ENCODE assay signal across 1 cellular context in the genomic region with DNA sequence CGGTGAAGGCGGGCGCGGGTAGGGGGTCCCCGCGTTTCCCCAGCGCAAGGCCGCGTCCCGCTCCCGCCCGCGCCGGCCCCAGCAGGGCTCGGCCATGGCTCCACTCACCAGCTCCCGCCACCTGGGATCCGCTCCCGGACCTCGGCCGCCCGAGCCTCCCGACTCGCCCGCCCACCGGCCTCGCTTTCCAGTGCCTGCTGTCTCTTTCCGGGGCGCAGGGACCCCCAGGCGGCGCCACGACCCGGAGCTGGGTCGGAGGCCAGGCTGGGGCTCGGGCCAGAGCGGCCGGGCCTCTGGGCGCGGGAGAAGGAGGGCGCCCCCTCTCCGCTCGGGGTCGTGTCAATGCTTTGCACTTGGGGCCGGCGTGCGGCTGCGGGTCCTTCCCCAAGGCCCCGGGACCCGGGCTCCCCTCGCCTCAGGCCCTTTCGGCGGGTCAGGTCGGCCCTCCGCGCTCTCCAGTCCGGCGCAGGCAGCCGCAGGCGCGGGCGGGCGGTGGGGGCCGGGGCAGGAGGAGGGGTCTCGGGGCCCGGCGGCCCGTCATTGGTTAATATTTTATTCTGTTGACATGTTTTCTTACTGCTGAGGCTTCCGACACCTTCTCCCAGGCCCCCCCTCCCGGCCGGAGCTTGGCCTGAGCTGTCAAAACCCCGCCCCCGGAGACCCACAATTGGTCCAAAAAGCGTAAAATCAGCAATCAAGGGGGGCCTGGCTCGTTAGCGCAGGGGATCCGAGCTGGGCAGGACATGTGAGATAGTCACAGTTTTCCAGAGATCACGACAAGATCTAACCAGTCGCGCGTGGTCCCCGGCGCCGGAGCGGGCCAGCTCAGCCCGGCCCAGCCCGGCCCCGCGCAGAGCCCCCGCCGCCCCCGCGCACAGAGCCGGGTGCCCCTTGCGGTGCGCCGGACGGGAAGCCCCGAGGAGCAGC.
TF ChIP-seq lines count a peak whose summit lies in the region.

A gene (plus strand): TSS at position 713 of the 927 bp plus-strand sequence. CDS start 334 bp downstream, outside the sequence.

TF ChIP-seq in HepG2, 621 proteins besides CTCF, POLR2A, EP300 and RAD21 (continued from another document and continues in another):
- TF ChIP-seq, protein P1, sequence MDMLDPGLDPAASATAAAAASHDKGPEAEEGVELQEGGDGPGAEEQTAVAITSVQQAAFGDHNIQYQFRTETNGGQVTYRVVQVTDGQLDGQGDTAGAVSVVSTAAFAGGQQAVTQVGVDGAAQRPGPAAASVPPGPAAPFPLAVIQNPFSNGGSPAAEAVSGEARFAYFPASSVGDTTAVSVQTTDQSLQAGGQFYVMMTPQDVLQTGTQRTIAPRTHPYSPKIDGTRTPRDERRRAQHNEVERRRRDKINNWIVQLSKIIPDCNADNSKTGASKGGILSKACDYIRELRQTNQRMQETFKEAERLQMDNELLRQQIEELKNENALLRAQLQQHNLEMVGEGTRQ (IDR thresholded peaks at IDR 0.05; ENCODE audit: low read depth, low read length): no peak
- TF ChIP-seq, protein P1 (CRISPR knock-in tag; IDR thresholded peaks at IDR 0.05; ENCODE audit: borderline replicate concordance): no peak
- TF ChIP-seq PRMT3 (CRISPR knock-in tag; IDR thresholded peaks at IDR 0.05; ENCODE audit: borderline replicate concordance, low read depth) (no peak), ATF7 (IDR thresholded peaks at IDR 0.05) (no peak), ATF7 (CRISPR knock-in tag; IDR thresholded peaks at IDR 0.05) (no peak), CHD2 (IDR thresholded peaks at IDR 0.05; ENCODE audit: low read depth, low read length) (no peak), MAFG (CRISPR knock-in tag; IDR thresholded peaks at IDR 0.05) (no peak), PHF8 (CRISPR knock-in tag; IDR thresholded peaks at IDR 0.05) (peak; percentile 94), ZNF772 (CRISPR knock-in tag; IDR thresholded peaks at IDR 0.05) (peak; percentile 51; the same call in 1 of the 2 replicates), NFKBIZ (CRISPR knock-in tag; IDR thresholded peaks at IDR 0.05) (no peak), ZNF777 (CRISPR knock-in tag; IDR thresholded peaks at IDR 0.05) (peak; percentile 69), POGZ (CRISPR knock-in tag; IDR thresholded peaks at IDR 0.05) (peak; percentile 48; the same call in 1 of the 2 replicates), NCOA5 (CRISPR knock-in tag; IDR thresholded peaks at IDR 0.05) (no peak), ZNF331 (CRISPR knock-in tag; IDR thresholded peaks at IDR 0.05) (peak; percentile 34; the same call in 1 of the 2 replicates), PAF1 (CRISPR knock-in tag; IDR thresholded peaks at IDR 0.05) (no peak), SCMH1 (CRISPR knock-in tag; IDR thresholded peaks at IDR 0.05; ENCODE audit: borderline replicate concordance) (no peak), ELF4 (CRISPR knock-in tag; IDR thresholded peaks at IDR 0.05; ENCODE audit: borderline replicate concordance) (no peak), PLRG1 (conservative IDR thresholded peaks at IDR 0.05) (no peak), ZFP37 (CRISPR knock-in tag; IDR thresholded peaks at IDR 0.05; ENCODE audit: borderline replicate concordance) (no peak), MLLT10 (CRISPR knock-in tag; IDR thresholded peaks at IDR 0.05) (no peak), NFATC3 (CRISPR knock-in tag; IDR thresholded peaks at IDR 0.05) (no peak), SPEN (CRISPR knock-in tag; IDR thresholded peaks at IDR 0.05; ENCODE audit: low read depth) (peak; percentile 67), FOXC1 (CRISPR knock-in tag; IDR thresholded peaks at IDR 0.05; ENCODE audit: borderline replicate concordance) (peak; percentile 32; the same call in 1 of the 2 replicates), ZNF629 (CRISPR knock-in tag; conservative IDR thresholded peaks at IDR 0.05) (no peak), ZNF501 (CRISPR knock-in tag; IDR thresholded peaks at IDR 0.05) (peak; percentile 76; the same call in 1 of the 2 replicates), CBX2 (IDR thresholded peaks at IDR 0.05; ENCODE audit: low read depth, low read length) (no peak), CBX2 (CRISPR knock-in tag; IDR thresholded peaks at IDR 0.05; ENCODE audit: low read depth) (peak; percentile 47; the same call in 1 of the 2 replicates), ZBTB7B (CRISPR knock-in tag; IDR thresholded peaks at IDR 0.05) (peak; percentile 88)
- TF ChIP-seq, protein P2, sequence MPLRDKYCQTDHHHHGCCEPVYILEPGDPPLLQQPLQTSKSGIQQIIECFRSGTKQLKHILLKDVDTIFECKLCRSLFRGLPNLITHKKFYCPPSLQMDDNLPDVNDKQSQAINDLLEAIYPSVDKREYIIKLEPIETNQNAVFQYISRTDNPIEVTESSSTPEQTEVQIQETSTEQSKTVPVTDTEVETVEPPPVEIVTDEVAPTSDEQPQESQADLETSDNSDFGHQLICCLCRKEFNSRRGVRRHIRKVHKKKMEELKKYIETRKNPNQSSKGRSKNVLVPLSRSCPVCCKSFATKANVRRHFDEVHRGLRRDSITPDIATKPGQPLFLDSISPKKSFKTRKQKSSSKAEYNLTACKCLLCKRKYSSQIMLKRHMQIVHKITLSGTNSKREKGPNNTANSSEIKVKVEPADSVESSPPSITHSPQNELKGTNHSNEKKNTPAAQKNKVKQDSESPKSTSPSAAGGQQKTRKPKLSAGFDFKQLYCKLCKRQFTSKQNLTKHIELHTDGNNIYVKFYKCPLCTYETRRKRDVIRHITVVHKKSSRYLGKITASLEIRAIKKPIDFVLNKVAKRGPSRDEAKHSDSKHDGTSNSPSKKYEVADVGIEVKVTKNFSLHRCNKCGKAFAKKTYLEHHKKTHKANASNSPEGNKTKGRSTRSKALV (CRISPR knock-in tag; IDR thresholded peaks at IDR 0.05): peak; percentile 88
- TF ChIP-seq, protein P3, sequence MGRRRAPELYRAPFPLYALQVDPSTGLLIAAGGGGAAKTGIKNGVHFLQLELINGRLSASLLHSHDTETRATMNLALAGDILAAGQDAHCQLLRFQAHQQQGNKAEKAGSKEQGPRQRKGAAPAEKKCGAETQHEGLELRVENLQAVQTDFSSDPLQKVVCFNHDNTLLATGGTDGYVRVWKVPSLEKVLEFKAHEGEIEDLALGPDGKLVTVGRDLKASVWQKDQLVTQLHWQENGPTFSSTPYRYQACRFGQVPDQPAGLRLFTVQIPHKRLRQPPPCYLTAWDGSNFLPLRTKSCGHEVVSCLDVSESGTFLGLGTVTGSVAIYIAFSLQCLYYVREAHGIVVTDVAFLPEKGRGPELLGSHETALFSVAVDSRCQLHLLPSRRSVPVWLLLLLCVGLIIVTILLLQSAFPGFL (CRISPR knock-in tag; IDR thresholded peaks at IDR 0.05): no peak
- TF ChIP-seq, protein P4, sequence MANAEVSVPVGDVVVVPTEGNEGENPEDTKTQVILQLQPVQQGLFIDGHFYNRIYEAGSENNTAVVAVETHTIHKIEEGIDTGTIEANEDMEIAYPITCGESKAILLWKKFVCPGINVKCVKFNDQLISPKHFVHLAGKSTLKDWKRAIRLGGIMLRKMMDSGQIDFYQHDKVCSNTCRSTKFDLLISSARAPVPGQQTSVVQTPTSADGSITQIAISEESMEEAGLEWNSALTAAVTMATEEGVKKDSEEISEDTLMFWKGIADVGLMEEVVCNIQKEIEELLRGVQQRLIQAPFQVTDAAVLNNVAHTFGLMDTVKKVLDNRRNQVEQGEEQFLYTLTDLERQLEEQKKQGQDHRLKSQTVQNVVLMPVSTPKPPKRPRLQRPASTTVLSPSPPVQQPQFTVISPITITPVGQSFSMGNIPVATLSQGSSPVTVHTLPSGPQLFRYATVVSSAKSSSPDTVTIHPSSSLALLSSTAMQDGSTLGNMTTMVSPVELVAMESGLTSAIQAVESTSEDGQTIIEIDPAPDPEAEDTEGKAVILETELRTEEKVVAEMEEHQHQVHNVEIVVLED (CRISPR knock-in tag; IDR thresholded peaks at IDR 0.05; ENCODE audit: borderline replicate concordance): 0 out of 2 replicates have a peak, but pooled peaks have one; percentile 15
- TF ChIP-seq, protein P5, sequence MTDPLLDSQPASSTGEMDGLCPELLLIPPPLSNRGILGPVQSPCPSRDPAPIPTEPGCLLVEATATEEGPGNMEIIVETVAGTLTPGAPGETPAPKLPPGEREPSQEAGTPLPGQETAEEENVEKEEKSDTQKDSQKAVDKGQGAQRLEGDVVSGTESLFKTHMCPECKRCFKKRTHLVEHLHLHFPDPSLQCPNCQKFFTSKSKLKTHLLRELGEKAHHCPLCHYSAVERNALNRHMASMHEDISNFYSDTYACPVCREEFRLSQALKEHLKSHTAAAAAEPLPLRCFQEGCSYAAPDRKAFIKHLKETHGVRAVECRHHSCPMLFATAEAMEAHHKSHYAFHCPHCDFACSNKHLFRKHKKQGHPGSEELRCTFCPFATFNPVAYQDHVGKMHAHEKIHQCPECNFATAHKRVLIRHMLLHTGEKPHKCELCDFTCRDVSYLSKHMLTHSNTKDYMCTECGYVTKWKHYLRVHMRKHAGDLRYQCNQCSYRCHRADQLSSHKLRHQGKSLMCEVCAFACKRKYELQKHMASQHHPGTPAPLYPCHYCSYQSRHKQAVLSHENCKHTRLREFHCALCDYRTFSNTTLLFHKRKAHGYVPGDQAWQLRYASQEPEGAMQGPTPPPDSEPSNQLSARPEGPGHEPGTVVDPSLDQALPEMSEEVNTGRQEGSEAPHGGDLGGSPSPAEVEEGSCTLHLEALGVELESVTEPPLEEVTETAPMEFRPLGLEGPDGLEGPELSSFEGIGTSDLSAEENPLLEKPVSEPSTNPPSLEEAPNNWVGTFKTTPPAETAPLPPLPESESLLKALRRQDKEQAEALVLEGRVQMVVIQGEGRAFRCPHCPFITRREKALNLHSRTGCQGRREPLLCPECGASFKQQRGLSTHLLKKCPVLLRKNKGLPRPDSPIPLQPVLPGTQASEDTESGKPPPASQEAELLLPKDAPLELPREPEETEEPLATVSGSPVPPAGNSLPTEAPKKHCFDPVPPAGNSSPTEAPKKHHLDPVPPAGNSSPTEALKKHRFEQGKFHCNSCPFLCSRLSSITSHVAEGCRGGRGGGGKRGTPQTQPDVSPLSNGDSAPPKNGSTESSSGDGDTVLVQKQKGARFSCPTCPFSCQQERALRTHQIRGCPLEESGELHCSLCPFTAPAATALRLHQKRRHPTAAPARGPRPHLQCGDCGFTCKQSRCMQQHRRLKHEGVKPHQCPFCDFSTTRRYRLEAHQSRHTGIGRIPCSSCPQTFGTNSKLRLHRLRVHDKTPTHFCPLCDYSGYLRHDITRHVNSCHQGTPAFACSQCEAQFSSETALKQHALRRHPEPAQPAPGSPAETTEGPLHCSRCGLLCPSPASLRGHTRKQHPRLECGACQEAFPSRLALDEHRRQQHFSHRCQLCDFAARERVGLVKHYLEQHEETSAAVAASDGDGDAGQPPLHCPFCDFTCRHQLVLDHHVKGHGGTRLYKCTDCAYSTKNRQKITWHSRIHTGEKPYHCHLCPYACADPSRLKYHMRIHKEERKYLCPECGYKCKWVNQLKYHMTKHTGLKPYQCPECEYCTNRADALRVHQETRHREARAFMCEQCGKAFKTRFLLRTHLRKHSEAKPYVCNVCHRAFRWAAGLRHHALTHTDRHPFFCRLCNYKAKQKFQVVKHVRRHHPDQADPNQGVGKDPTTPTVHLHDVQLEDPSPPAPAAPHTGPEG (CRISPR knock-in tag; IDR thresholded peaks at IDR 0.05): peak; percentile 93
- TF ChIP-seq, protein P6, sequence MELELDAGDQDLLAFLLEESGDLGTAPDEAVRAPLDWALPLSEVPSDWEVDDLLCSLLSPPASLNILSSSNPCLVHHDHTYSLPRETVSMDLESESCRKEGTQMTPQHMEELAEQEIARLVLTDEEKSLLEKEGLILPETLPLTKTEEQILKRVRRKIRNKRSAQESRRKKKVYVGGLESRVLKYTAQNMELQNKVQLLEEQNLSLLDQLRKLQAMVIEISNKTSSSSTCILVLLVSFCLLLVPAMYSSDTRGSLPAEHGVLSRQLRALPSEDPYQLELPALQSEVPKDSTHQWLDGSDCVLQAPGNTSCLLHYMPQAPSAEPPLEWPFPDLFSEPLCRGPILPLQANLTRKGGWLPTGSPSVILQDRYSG (CRISPR knock-in tag; IDR thresholded peaks at IDR 0.05): 0 out of 2 replicates have a peak, but pooled peaks have one; percentile 22
- TF ChIP-seq, protein P7, sequence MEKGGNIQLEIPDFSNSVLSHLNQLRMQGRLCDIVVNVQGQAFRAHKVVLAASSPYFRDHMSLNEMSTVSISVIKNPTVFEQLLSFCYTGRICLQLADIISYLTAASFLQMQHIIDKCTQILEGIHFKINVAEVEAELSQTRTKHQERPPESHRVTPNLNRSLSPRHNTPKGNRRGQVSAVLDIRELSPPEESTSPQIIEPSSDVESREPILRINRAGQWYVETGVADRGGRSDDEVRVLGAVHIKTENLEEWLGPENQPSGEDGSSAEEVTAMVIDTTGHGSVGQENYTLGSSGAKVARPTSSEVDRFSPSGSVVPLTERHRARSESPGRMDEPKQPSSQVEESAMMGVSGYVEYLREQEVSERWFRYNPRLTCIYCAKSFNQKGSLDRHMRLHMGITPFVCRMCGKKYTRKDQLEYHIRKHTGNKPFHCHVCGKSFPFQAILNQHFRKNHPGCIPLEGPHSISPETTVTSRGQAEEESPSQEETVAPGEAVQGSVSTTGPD (CRISPR knock-in tag; IDR thresholded peaks at IDR 0.05): no peak
- TF ChIP-seq, protein P8, sequence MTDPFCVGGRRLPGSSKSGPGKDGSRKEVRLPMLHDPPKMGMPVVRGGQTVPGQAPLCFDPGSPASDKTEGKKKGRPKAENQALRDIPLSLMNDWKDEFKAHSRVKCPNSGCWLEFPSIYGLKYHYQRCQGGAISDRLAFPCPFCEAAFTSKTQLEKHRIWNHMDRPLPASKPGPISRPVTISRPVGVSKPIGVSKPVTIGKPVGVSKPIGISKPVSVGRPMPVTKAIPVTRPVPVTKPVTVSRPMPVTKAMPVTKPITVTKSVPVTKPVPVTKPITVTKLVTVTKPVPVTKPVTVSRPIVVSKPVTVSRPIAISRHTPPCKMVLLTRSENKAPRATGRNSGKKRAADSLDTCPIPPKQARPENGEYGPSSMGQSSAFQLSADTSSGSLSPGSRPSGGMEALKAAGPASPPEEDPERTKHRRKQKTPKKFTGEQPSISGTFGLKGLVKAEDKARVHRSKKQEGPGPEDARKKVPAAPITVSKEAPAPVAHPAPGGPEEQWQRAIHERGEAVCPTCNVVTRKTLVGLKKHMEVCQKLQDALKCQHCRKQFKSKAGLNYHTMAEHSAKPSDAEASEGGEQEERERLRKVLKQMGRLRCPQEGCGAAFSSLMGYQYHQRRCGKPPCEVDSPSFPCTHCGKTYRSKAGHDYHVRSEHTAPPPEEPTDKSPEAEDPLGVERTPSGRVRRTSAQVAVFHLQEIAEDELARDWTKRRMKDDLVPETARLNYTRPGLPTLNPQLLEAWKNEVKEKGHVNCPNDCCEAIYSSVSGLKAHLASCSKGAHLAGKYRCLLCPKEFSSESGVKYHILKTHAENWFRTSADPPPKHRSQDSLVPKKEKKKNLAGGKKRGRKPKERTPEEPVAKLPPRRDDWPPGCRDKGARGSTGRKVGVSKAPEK (CRISPR knock-in tag; IDR thresholded peaks at IDR 0.05; ENCODE audit: borderline replicate concordance): no peak
- TF ChIP-seq, protein P9, sequence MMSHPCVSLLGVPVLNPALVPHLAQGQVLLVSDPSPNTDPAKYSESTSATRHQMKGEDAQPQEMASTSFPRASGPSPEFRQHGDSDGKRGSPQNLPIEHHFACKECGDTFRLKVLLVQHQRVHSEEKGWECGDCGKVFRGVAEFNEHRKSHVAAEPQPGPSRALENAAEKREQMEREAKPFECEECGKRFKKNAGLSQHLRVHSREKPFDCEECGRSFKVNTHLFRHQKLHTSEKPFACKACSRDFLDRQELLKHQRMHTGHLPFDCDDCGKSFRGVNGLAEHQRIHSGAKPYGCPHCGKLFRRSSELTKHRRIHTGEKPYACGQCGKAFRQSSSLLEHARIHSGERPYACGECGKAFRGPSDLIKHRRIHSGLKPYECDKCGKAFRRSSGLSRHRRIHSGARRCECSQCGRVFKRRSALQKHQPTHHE (CRISPR knock-in tag; IDR thresholded peaks at IDR 0.05; ENCODE audit: borderline replicate concordance): no peak; the same call in 1 of the 2 replicates
